Comparison of ENCODE assay signal across 8 cellular contexts in genomic region chr4:54063224-54063623, GRCh38. TPM values are rescaled to one million over a fixed set of nuclear protein-coding genes. Genes with fewer than 3 reads are reported as not detected.
DNase-seq lines count a peak whose midpoint lies in the region; TF ChIP-seq lines count a peak whose summit lies in the region.

No MANE protein-coding gene starts in this region.

- peaks cover 0 to 21% (median 0%) of the 10 kb centered on the region in 3 experiments for H3K27me3 ChIP-seq in neuronal stem cell (ENCODE audit: control insufficient read depth in 3 of 3, insufficient read depth in 3 of 3, low read depth in 1 of 3, low read length in 3 of 3)

- peak; percentile 24 for DNase-seq in activated CD4-positive, alpha-beta T cell treated with anti-CD3 and anti-CD28 coated beads for 48 hours
- DNase-seq in activated CD4-positive, alpha-beta T cell treated with anti-CD3 and anti-CD28 coated beads for 1 hour = no peak
- no peak for DNase-seq in SK-N-MC (ENCODE audit: low read depth, low spot score)
- peak; percentile 57 for DNase-seq in epithelial cell of esophagus (ENCODE audit: low read depth)
- DNase-seq in neuronal stem cell (ENCODE audit: low spot score) = no peak
- no peak for DNase-seq in NCI-H2029 treated with DMSO at 0.1 percent for 48 hours (lab: John Stamatoyannopoulos, UW)
- no peak for DNase-seq in COLO668 (lab: John Stamatoyannopoulos, UW; ENCODE audit: unreplicated experiment)
- no peak for DNase-seq in HuH-7.5 (ENCODE audit: low spot score)

- H3K4me3 ChIP-seq in SK-N-MC (peak overlapping the region; percentile 96), epithelial cell of esophagus (ENCODE audit: low read length) (peak overlapping the region; percentile 86), neuronal stem cell (ENCODE audit: low read length in 2 of 2) (peak overlapping the region in 1 of 2 donors; percentile 94)

- peaks cover 0 to 4% of the 10 kb centered on the region in 2 donors for H3K4me1 ChIP-seq in neuronal stem cell (ENCODE audit: control insufficient read depth in 2 of 2, insufficient read depth in 1 of 2, low read depth in 1 of 2, low read length in 2 of 2)

- peaks cover 3% of the 10 kb centered on the region for H3K79me1 ChIP-seq in neuronal stem cell (ENCODE audit: low read depth, low read length)

- H4K8ac ChIP-seq in neuronal stem cell (ENCODE audit: low read depth, low read length) = no peak overlapping the region

- TF ChIP-seq CTCF in epithelial cell of esophagus (IDR thresholded peaks at IDR 0.05; ENCODE audit: insufficient read depth, low read depth, low read length, missing control alignments) = no peak

- no peak overlapping the region for H3K27ac ChIP-seq in SK-N-MC
- H3K27ac ChIP-seq in neuronal stem cell (replicated peaks; ENCODE audit: low read length) = no peak overlapping the region

- no CpG with 5 or more reads among the region's 4 CpGs for WGBS in neuronal stem cell (ENCODE audit: extremely low coverage in 2 of 2, insufficient read length in 2 of 2, insufficient replicate concordance in 1 of 2), 2 donors

- H3K36me3 ChIP-seq in SK-N-MC (ENCODE audit: insufficient read depth, low read length) (no peaks in the 10 kb centered on the region), neuronal stem cell (replicated peaks in 1 of 2; ENCODE audit: control insufficient read depth in 2 of 2, insufficient read depth in 2 of 2, low read length in 2 of 2) (no peaks in the 10 kb centered on the region)

- H3K9ac ChIP-seq in SK-N-MC (ENCODE audit: insufficient read length) (peak overlapping the region; percentile 95), neuronal stem cell (ENCODE audit: low read depth, low read length, poor library complexity) (no peak overlapping the region)

- no peak overlapping the region for H3K4me2 ChIP-seq in neuronal stem cell (ENCODE audit: insufficient read depth, low read length, poor library complexity, severe bottlenecking)

- no peaks in the 10 kb centered on the region for H3K9me3 ChIP-seq in SK-N-MC (ENCODE audit: low read depth, low read length)
- H3K9me3 ChIP-seq in neuronal stem cell (replicated peaks in 1 of 2; ENCODE audit: control insufficient read depth in 2 of 2, insufficient read depth in 1 of 2, low read depth in 1 of 2, low read length in 2 of 2) = no peaks in the 10 kb centered on the region

- no peak overlapping the region for H2AK5ac ChIP-seq in neuronal stem cell (ENCODE audit: low read depth, low read length)

- no peak overlapping the region for H4K91ac ChIP-seq in neuronal stem cell (ENCODE audit: low read depth, low read length, poor library complexity)

- H3K23ac ChIP-seq in neuronal stem cell (ENCODE audit: low read depth, low read length, poor library complexity) = no peak overlapping the region

- H2BK12ac ChIP-seq in neuronal stem cell (ENCODE audit: low read length) = no peak overlapping the region

- H2BK15ac ChIP-seq in neuronal stem cell (ENCODE audit: low read length) = no peak overlapping the region

- H2BK5ac ChIP-seq in neuronal stem cell (ENCODE audit: low read length) = no peak overlapping the region

- H3K4ac ChIP-seq in neuronal stem cell (ENCODE audit: low read length) = no peak overlapping the region

- H2BK120ac ChIP-seq in neuronal stem cell (ENCODE audit: low read depth, low read length) = no peak overlapping the region

- no peak overlapping the region for H3K14ac ChIP-seq in neuronal stem cell (ENCODE audit: low read length)

- H3K18ac ChIP-seq in neuronal stem cell (ENCODE audit: low read length) = no peak overlapping the region

- H2AFZ ChIP-seq in neuronal stem cell (ENCODE audit: low read length) = peak overlapping the region; percentile 96

RNA-seq across cellular contexts. Expression of gene CHIC2, which starts 1.2 kb away (rescaled TPM):
- 8.4 TPM for polyA plus RNA-seq in neuronal stem cell (2013, experiment 1 of 2)
- 8.9 TPM for polyA plus RNA-seq in neuronal stem cell (2013, experiment 2 of 2)

RNA-seq across cellular contexts. Expression of gene GSX2, which starts 36.7 kb away (rescaled TPM):
- polyA plus RNA-seq in neuronal stem cell (2013, experiment 1 of 2) = not detected
- not detected for polyA plus RNA-seq in neuronal stem cell (2013, experiment 2 of 2)

Comparison
In these comparisons a context has a peak if more than half of its experiments do, and no peak if none do; other contexts are left out.
1. DNase-seq: peak in activated CD4-positive, alpha-beta T cell treated with anti-CD3 and anti-CD28 coated beads for 48 hours (single experiment) and epithelial cell of esophagus (single experiment); none in activated CD4-positive, alpha-beta T cell treated with anti-CD3 and anti-CD28 coated beads for 1 hour (single experiment), SK-N-MC (single experiment), neuronal stem cell (single experiment), NCI-H2029 treated with DMSO at 0.1 percent for 48 hours (single experiment), COLO668 (single experiment) and HuH-7.5 (single experiment).